Comparison of ENCODE assay signal across 1 cellular context in genomic region chr11:20634044-20634443, GRCh38.
TF ChIP-seq lines count a peak whose summit lies in the region.

No MANE protein-coding gene starts in this region.

TF ChIP-seq in Ishikawa, 13 proteins besides CTCF, POLR2A, EP300 and RAD21 (continued from another document):
- TF ChIP-seq FOXM1 (IDR thresholded peaks at IDR 0.05; ENCODE audit: borderline replicate concordance, low read depth) (no peak), NFIC (IDR thresholded peaks at IDR 0.05) (no peak)
